15 cellular contexts compared by ENCODE assay signal in the genomic region with DNA sequence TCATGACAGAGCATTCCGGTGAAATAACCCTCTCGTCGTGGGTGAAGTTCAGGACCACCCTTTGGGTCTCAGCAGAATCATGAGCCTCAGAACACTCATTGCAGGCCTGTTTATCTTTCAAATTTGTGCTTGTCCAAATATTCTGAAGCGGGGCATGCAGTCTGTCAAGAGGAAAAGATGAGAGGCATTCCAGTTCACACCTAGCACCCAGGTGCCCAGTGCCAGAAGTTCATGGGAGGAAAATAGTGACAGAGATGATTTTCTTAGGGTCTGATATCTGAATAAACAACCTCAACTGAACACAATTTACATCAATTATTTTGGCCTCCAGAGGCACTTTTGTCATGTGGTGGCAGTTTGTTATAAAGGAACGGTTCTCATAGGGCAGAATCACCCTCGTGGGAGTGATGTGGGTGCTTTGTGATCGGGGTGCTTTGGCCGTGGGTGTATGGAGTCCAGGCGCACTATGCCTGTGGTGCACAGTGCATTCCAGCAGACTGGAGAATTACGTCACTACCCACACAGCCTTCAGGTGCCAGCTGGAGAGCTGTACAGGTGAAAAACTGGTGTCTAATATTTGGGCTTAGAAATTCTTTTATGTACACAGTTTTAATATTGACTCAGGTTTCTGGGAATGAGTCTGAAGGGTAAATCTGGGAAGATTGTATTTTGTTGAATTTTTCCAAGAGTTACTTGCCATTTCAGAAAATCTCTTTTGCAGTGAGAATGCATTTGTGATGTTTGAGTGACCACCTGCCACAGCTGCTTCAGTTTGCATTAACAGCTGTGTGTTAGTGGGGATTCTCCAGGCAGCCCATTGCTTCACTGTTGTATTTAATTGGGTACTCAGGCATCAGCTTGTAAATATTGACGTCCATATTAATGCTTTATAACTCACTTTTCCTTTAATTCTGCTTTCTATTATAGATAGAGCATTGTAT.
DNase-seq lines count a peak whose midpoint lies in the region; ATAC-seq, FAIRE-seq and TF ChIP-seq lines count a peak whose summit lies in the region.
"Had no signal": no experiment of that assay in that cellular context is flagged by ENCODE, and none has a peak within 500 bp of the region (broad histone marks: within the 10 kb centered on the region; RNA-seq: fewer than 3 reads in every experiment).

No MANE protein-coding gene starts in this region.

- dilution Hi-C loops in keratinocyte (cut with MboI; ENCODE audit: extremely low pct_ligation_motif_present, low sequenced_read_pairs): no loop called here

- DNase-seq in DMS53 treated with DMSO at 0.1 percent for 48 hours (lab: John Stamatoyannopoulos, UW; ENCODE audit: unreplicated experiment) (peak; percentile 55), NCI-H226 (peak; percentile 61), keratinocyte (ENCODE audit: low read depth, low spot score) (no peak), gastrocnemius medialis (no peak), amniotic stem cell (lab: John Stamatoyannopoulos, UW) (no peak), cerebellum (ENCODE audit: low spot score) (no peak), globus pallidus (ENCODE audit: low spot score) (no peak)
- DNase-seq: activated CD4-positive, alpha-beta T cell treated with anti-CD3 and anti-CD28 coated beads, Interleukin-2, amount 10 ng/mL, durations not matched to agents 7 days and 5 days; activated gamma-delta T cell treated with Interleukin-2 at 50 U/mL for 16 hours; naive B cell; SW 1271 had no signal

- TF ChIP-seq CTCF in keratinocyte (optimal IDR thresholded peaks at IDR 0.05 in 1 of 3, IDR thresholded peaks at IDR 0.05 in 1 of 3, conservative IDR thresholded peaks at IDR 0.05 in 1 of 3; ENCODE audit: extremely low read depth in 1 of 3, insufficient read depth in 2 of 3, low read length in 3 of 3): no peak
- TF ChIP-seq CTCF in gastrocnemius medialis (IDR thresholded peaks at IDR 0.05 in 4 of 5, conservative IDR thresholded peaks at IDR 0.05 in 1 of 5): no peak

- ATAC-seq in gastrocnemius medialis (no peak), HG02571 (IDR thresholded peaks at IDR 0.05; ENCODE audit: unreplicated experiment) (no peak)

- H3K4me3 ChIP-seq in keratinocyte (ENCODE audit: control insufficient read depth in 2 of 3, extremely low read depth in 1 of 3, insufficient read depth in 2 of 3, low read depth in 1 of 3, low read length in 3 of 3): no peak overlapping the region
- H3K4me3 ChIP-seq in gastrocnemius medialis: no peak overlapping the region
- H3K4me3 ChIP-seq: BLaER1, cardiac muscle cell had no signal

- H3K4me1 ChIP-seq in keratinocyte (ENCODE audit: control insufficient read depth, extremely low read depth, insufficient read depth, low read length) (peaks cover 54% of the 10 kb centered on the region), gastrocnemius medialis (peaks cover 99% of the 10 kb centered on the region in 2 donors)

- H3K27ac ChIP-seq in keratinocyte (ENCODE audit: control insufficient read depth, insufficient read depth, low read length) (peak overlapping the region; percentile 8), gastrocnemius medialis (peak overlapping the region; percentile 95 to 98 (median 97))
- H3K27ac ChIP-seq: BLaER1, cardiac muscle cell, epithelial cell of prostate had no signal

- TF ChIP-seq POLR2A in gastrocnemius medialis (IDR thresholded peaks at IDR 0.05): no peak

- in situ Hi-C loops in gastrocnemius medialis (cut with MboI; ENCODE audit: low sequenced_read_pairs in 4 of 4): loop anchor here in 1 of 4 donors (25.0 kb wide), 1 partner anchor 241 kb away; no protein-coding TSS in a partner anchor

- intact Hi-C loops in gastrocnemius medialis (cut with DNase I; ENCODE audit: low total_unique reads): no loop called here

- no peaks in the 10 kb centered on the region for H3K9me3 ChIP-seq in keratinocyte (ENCODE audit: control insufficient read depth, low read depth, low read length)
- H3K9me3 ChIP-seq in gastrocnemius medialis: no peaks in the 10 kb centered on the region
- H3K9me3 ChIP-seq: BLaER1 had no signal

- FAIRE-seq in keratinocyte (lab: Jason Lieb, UNC): no peak

- peaks cover 89% of the 10 kb centered on the region for H3K79me2 ChIP-seq in keratinocyte (ENCODE audit: control insufficient read depth, insufficient read depth, low read length)

- H4K20me1 ChIP-seq in keratinocyte (ENCODE audit: control insufficient read depth, extremely low read depth, insufficient read depth, low read length): no peaks in the 10 kb centered on the region

- H3K36me3 ChIP-seq in keratinocyte (ENCODE audit: control insufficient read depth in 2 of 2, extremely low read depth in 1 of 2, insufficient read depth in 2 of 2, low read length in 2 of 2) (peaks cover 4 to 18% of the 10 kb centered on the region in 2 experiments), gastrocnemius medialis (no peaks in the 10 kb centered on the region)
- H3K36me3 ChIP-seq: BLaER1, cardiac muscle cell had no signal

- H3K27me3 ChIP-seq in keratinocyte (ENCODE audit: control insufficient read depth, extremely low read depth, insufficient read depth, low read length): no peaks in the 10 kb centered on the region
- H3K27me3 ChIP-seq in gastrocnemius medialis: no peaks in the 10 kb centered on the region
- H3K27me3 ChIP-seq: cardiac muscle cell had no signal

- no peak overlapping the region for H3K9ac ChIP-seq in keratinocyte (ENCODE audit: control insufficient read depth, extremely low read depth, insufficient read depth, low read length)
- H3K9ac ChIP-seq: BLaER1 had no signal

- no peak overlapping the region for H3K4me2 ChIP-seq in keratinocyte (ENCODE audit: control insufficient read depth, extremely low read depth, insufficient read depth, low read depth, low read length)

- no peaks in the 10 kb centered on the region for H3K9me1 ChIP-seq in keratinocyte (ENCODE audit: control insufficient read depth, extremely low read depth, insufficient read depth, low read length)

- no peak overlapping the region for H2AFZ ChIP-seq in keratinocyte (ENCODE audit: control insufficient read depth, low read length)

Comparison
In these comparisons a context has a peak if more than half of its experiments do, and no peak if none do; other contexts are left out.
1. DNase-seq: peak in DMS53 treated with DMSO at 0.1 percent for 48 hours (single experiment) and NCI-H226 (single experiment); none in keratinocyte (single experiment), gastrocnemius medialis (0 of 2), amniotic stem cell (single experiment), cerebellum (single experiment) and globus pallidus (single experiment).